Comparison of ENCODE assay signal across 10 cellular contexts in genomic region chr13:97328222-97328790, GRCh38.
DNase-seq lines count a peak whose midpoint lies in the region; ATAC-seq and TF ChIP-seq lines count a peak whose summit lies in the region.
"Had no signal": no experiment of that assay in that cellular context is flagged by ENCODE, and none has a peak within 500 bp of the region (broad histone marks: within the 10 kb centered on the region; RNA-seq: fewer than 3 reads in every experiment).

No MANE protein-coding gene starts in this region.

- H3K27ac ChIP-seq in heart left ventricle = peak overlapping the region in 4 of 12 donors; percentile 24 to 71 (median 40)

- in situ Hi-C loops in G401 (cut with HindIII; ENCODE audit: low sequenced_read_pairs) = no loop called here

- TF ChIP-seq POLR2A in heart left ventricle (IDR thresholded peaks at IDR 0.05) = no peak

- intact Hi-C loops in heart left ventricle (cut with DNase I) = no loop called here

- peaks cover 0 to 89% (median 40%) of the 10 kb centered on the region in 12 donors for H3K4me1 ChIP-seq in heart left ventricle

- H3K4me3 ChIP-seq in heart left ventricle = no peak overlapping the region

- 48 to 61% (median 59%) methylated on average over 12 of the region's 12 CpGs for WGBS in heart left ventricle, 4 donors

- ATAC-seq in heart left ventricle (peak; percentile 28 to 45 (median 44)), GM21367 (IDR thresholded peaks at IDR 0.05; ENCODE audit: unreplicated experiment) (no peak), HG03039 (IDR thresholded peaks at IDR 0.05; ENCODE audit: unreplicated experiment) (no peak)
- ATAC-seq: left colon, PC-3 had no signal

- DNase-seq in G401 (ENCODE audit: low spot score) (peak; percentile 84), amniotic epithelial cell (ENCODE audit: low read depth) (peak; percentile 78), heart left ventricle (no peak), pulmonary artery endothelial cell (ENCODE audit: low read depth, low spot score) (peak; percentile 37), NCI-H1105 (lab: John Stamatoyannopoulos, UW) (no peak), NCI-H2029 (lab: John Stamatoyannopoulos, UW) (no peak)
- DNase-seq: left colon, PC-3 had no signal

- H3K36me3 ChIP-seq in heart left ventricle = no peaks in the 10 kb centered on the region

- no peak for TF ChIP-seq CTCF in heart left ventricle (IDR thresholded peaks at IDR 0.05)

- H3K27me3 ChIP-seq in heart left ventricle = no peaks in the 10 kb centered on the region

- H3K9me3 ChIP-seq in heart left ventricle = no peaks in the 10 kb centered on the region

Comparison
In these comparisons a context has a peak if more than half of its experiments do, and no peak if none do; other contexts are left out.
1. DNase-seq: peak in G401 (single experiment), amniotic epithelial cell (single experiment) and pulmonary artery endothelial cell (single experiment); none in heart left ventricle (0 of 5), NCI-H1105 (single experiment) and NCI-H2029 (single experiment).
2. ATAC-seq: peak in heart left ventricle (4 of 4); none in GM21367 (single experiment) and HG03039 (single experiment).